Comparison of ENCODE assay signal across 11 cellular contexts in genomic region chr2:20577495-20578235, GRCh38.
DNase-seq lines count a peak whose midpoint lies in the region; ATAC-seq and TF ChIP-seq lines count a peak whose summit lies in the region.
"Had no signal": no experiment of that assay in that cellular context is flagged by ENCODE, and none has a peak within 500 bp of the region (broad histone marks: within the 10 kb centered on the region; RNA-seq: fewer than 3 reads in every experiment).

No MANE protein-coding gene starts in this region.

- TF ChIP-seq CTCF in neural crest cell (conservative IDR thresholded peaks at IDR 0.05) = no peak

- DNase-seq in Caki2 (ENCODE audit: low read depth) (peak; percentile 96), NCI-H460 (ENCODE audit: extremely low read depth, low read depth) (peak; percentile 21), neural crest cell (ENCODE audit: low read depth, low spot score) (no peak), cerebellar nuclear complex (lab: John Stamatoyannopoulos, UW) (no peak)
- DNase-seq in activated T-cell treated with anti-CD3 and anti-CD28 coated beads, Interleukin-2, amount 50 U/mL, for 4 hours = no peak
- DNase-seq: KBM-7; stimulated activated CD8-positive, alpha-beta memory T cell treated with anti-CD3 and anti-CD28 coated beads, Interleukin-4, amount 100 ng/mL, for 48 hours had no signal

- no peaks in the 10 kb centered on the region for H3K36me3 ChIP-seq in duodenal mucosa (ENCODE audit: control insufficient read depth in 1 of 2, insufficient read depth in 2 of 2, low read length in 2 of 2)
- H3K36me3 ChIP-seq: pancreas had no signal

- H3K27me3 Mint-ChIP-seq in neural crest cell (ENCODE audit: low read depth) = no peaks in the 10 kb centered on the region
- H3K27me3 Mint-ChIP-seq in activated T-cell treated with anti-CD3 and anti-CD28 coated beads, Interleukin-2, amount 50 U/mL, for 4 hours (ENCODE audit: low read depth) = no peaks in the 10 kb centered on the region

- H3K4me3 ChIP-seq in duodenal mucosa (ENCODE audit: low read depth in 1 of 2, low read length in 2 of 2) = no peak overlapping the region
- H3K4me3 ChIP-seq: pancreas had no signal

- no peaks in the 10 kb centered on the region for H3K27me3 ChIP-seq in duodenal mucosa (ENCODE audit: control insufficient read depth in 1 of 2, insufficient read depth in 2 of 2, low read length in 2 of 2)
- H3K27me3 ChIP-seq: pancreas had no signal

- peaks cover 83% of the 10 kb centered on the region for H3K4me1 Mint-ChIP-seq in neural crest cell
- peaks cover 15% of the 10 kb centered on the region for H3K4me1 Mint-ChIP-seq in activated T-cell treated with anti-CD3 and anti-CD28 coated beads, Interleukin-2, amount 50 U/mL, for 4 hours (ENCODE audit: low read depth)

- in situ Hi-C loops in Caki2 (cut with HindIII; ENCODE audit: low pct_unique_long_range_greater_than_20kb, low sequenced_read_pairs) = no loop called here

- no peaks in the 10 kb centered on the region for H3K9me3 Mint-ChIP-seq in neural crest cell
- no peaks in the 10 kb centered on the region for H3K9me3 Mint-ChIP-seq in activated T-cell treated with anti-CD3 and anti-CD28 coated beads, Interleukin-2, amount 50 U/mL, for 4 hours

- H3K27ac Mint-ChIP-seq in neural crest cell (ENCODE audit: unreplicated experiment) = peak overlapping the region; percentile 92

- H3K9ac ChIP-seq in duodenal mucosa (ENCODE audit: low read depth in 1 of 2, low read length in 2 of 2) = no peak overlapping the region

- no peaks in the 10 kb centered on the region for H3K36me3 Mint-ChIP-seq in neural crest cell (ENCODE audit: low read depth)
- no peaks in the 10 kb centered on the region for H3K36me3 Mint-ChIP-seq in activated T-cell treated with anti-CD3 and anti-CD28 coated beads, Interleukin-2, amount 50 U/mL, for 4 hours (ENCODE audit: insufficient read depth)

- peak overlapping the region; percentile 27 for H3K4me3 Mint-ChIP-seq in neural crest cell
- no peak overlapping the region for H3K4me3 Mint-ChIP-seq in activated T-cell treated with anti-CD3 and anti-CD28 coated beads, Interleukin-2, amount 50 U/mL, for 4 hours

- H3K4me1 ChIP-seq in duodenal mucosa (ENCODE audit: control insufficient read depth in 1 of 2, insufficient read depth in 2 of 2, low read length in 2 of 2) = peaks cover 32 to 39% of the 10 kb centered on the region in 2 donors

- peaks cover 0 to 6% of the 10 kb centered on the region in 2 donors for H3K9me3 ChIP-seq in duodenal mucosa (ENCODE audit: control insufficient read depth in 1 of 2, low read length in 2 of 2)
- H3K9me3 ChIP-seq: pancreas had no signal

- ATAC-seq in activated T-cell treated with anti-CD3 and anti-CD28 coated beads, Interleukin-2, amount 50 U/mL, for 4 hours = no peak
- ATAC-seq in GM19395 (IDR thresholded peaks at IDR 0.05; ENCODE audit: unreplicated experiment) = no peak
- no peak for ATAC-seq in GM21786 (IDR thresholded peaks at IDR 0.05; ENCODE audit: unreplicated experiment)
- ATAC-seq: pancreas had no signal

- H3K27ac ChIP-seq in duodenal mucosa (ENCODE audit: low read depth, low read length) = peak overlapping the region; percentile 76

Comparison
In these comparisons a context has a peak if more than half of its experiments do, and no peak if none do; other contexts are left out.
1. DNase-seq: peak in Caki2 (single experiment) and NCI-H460 (single experiment); none in neural crest cell (single experiment), cerebellar nuclear complex (0 of 2) and activated T-cell treated with anti-CD3 and anti-CD28 coated beads, Interleukin-2, amount 50 U/mL, for 4 hours (single experiment).